ENCODE assay signal across 1 cellular context in genomic region chr12:54079150-54079549, GRCh38.
TF ChIP-seq lines count a peak whose summit lies in the region.

No MANE protein-coding gene starts in this region.

TF ChIP-seq in H1, 55 proteins besides CTCF, POLR2A, EP300 and RAD21:
- peak; percentile 33; the same call in 1 of the 2 replicates for TF ChIP-seq CBX8 (IDR thresholded peaks at IDR 0.05; ENCODE audit: borderline replicate concordance, low read depth, low read length)
- peak; percentile 90 for TF ChIP-seq RNF2 (IDR thresholded peaks at IDR 0.05; ENCODE audit: borderline replicate concordance, low read depth, low read length, missing control alignments, poor library complexity, severe bottlenecking)
